ENCODE assay signal across 13 cellular contexts in the genomic region with DNA sequence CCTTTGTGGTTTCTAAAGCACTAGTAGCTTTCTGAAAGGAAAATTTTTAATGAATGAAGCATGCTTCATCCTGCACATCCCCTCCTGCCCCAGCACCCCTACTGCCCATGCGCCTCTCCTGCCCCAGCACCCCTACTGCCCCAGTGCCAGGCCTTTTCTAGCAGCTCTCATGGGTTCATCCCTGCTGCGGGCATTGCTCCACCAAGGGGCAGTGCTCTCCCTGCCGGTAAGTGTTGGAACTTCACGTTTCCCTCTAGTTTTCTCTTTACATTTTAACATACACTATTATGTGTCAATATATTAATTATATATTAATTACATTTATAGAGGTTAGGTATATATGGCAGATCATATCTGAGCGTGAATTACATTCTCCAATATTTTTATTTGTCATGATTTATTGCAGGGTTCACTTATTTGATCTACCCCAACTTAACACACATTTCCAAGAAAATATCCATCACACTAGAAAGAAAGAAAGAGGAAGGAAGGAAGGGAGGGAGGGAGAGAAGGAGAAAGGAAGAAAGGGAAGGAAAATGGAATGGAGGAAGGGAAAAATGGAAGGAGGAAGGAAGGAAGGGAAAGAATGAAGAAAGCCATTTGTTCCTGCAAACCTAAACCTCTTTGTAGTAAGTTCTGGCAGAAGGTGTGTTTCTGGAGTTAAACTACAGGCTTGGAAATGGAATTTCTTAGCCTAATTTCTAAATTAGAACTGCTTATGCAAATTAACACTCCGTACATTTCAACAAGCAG. TPM values are rescaled to one million over a fixed set of nuclear protein-coding genes. Genes with fewer than 3 reads are reported as not detected.
DNase-seq lines count a peak whose midpoint lies in the region; TF ChIP-seq lines count a peak whose summit lies in the region.
"Had no signal": no experiment of that assay in that cellular context is flagged by ENCODE, and none has a peak within 500 bp of the region (broad histone marks: within the 10 kb centered on the region; RNA-seq: fewer than 3 reads in every experiment).

No MANE protein-coding gene starts in this region.

- H3K79me2 ChIP-seq in OCI-LY7 (ENCODE audit: insufficient read depth, low read depth, low read length): 0 out of 2 replicates have a peak, but pooled peaks cover 3% of the 10 kb centered on the region

- H3K4me3 ChIP-seq in AG10803 (ENCODE audit: low read length) (no peak overlapping the region), OCI-LY7 (ENCODE audit: low read depth, low read length, poor library complexity, severe bottlenecking) (peak overlapping the region; percentile 60), epithelial cell of proximal tubule (ENCODE audit: low read depth, low read length) (no peak overlapping the region), MG63 (no peak overlapping the region), lower leg skin (ENCODE audit: low read depth, poor library complexity, severe bottlenecking) (no peak overlapping the region)

- CTCF ChIA-PET in OCI-LY7 (lab: Charles Lee; ENCODE audit: unreplicated experiment): interaction anchor here (0.7 kb wide), 1 partner anchor 83 kb away, joined by 4 read pairs; no protein-coding TSS in a partner anchor

- no peaks in the 10 kb centered on the region for H3K9me2 ChIP-seq in OCI-LY7 (ENCODE audit: insufficient read depth, low read length)

- H4K20me1 ChIP-seq in OCI-LY7 (ENCODE audit: insufficient read depth, low read length): no peaks in the 10 kb centered on the region

- peak overlapping the region; percentile 94 for H3K27ac ChIP-seq in OCI-LY7 (ENCODE audit: low read depth, low read length, poor library complexity, severe bottlenecking)
- H3K27ac ChIP-seq: VCaP had no signal

- H3K27me3 ChIP-seq in MG63: no peaks in the 10 kb centered on the region

- peak overlapping the region; percentile 78; the same call in 1 of the 2 replicates for H2AFZ ChIP-seq in OCI-LY7 (ENCODE audit: low read length)

- BruUV-seq in OCI-LY7 (replicated peaks; lab: Mats Ljungman, UMichigan): no TSS peak

- no peak for TF ChIP-seq POLR2A in lower leg skin (IDR thresholded peaks at IDR 0.05)

- POLR2A ChIA-PET in OCI-LY7 (lab: Charles Lee): interaction anchor here (0.9 to 2.8 kb wide), 3 partner anchors 44 to 93 kb away, joined by 3 to 30 read pairs (median 10); no protein-coding TSS in a partner anchor

- 85 to 86% methylated on average over 6 of the region's 6 CpGs for WGBS in lower leg skin, 2 donors

- peaks cover 74% of the 10 kb centered on the region for H3K4me1 ChIP-seq in OCI-LY7 (ENCODE audit: insufficient read depth, low read length, poor library complexity, severe bottlenecking)

- 0 out of 2 replicates have a peak, but pooled peaks have one; percentile 9 for TF ChIP-seq CTCF in AG10803 (conservative IDR thresholded peaks at IDR 0.05; ENCODE audit: low read length)
- TF ChIP-seq CTCF in OCI-LY7 (conservative IDR thresholded peaks at IDR 0.05; ENCODE audit: low read length): peak; percentile 71
- TF ChIP-seq CTCF in epithelial cell of proximal tubule (conservative IDR thresholded peaks at IDR 0.05; ENCODE audit: low read depth, low read length): peak; percentile 25
- no peak for TF ChIP-seq CTCF in lower leg skin (IDR thresholded peaks at IDR 0.05)

- H3K36me3 ChIP-seq in OCI-LY7 (ENCODE audit: insufficient read depth, low read length): peaks cover 18% of the 10 kb centered on the region
- no peaks in the 10 kb centered on the region for H3K36me3 ChIP-seq in MG63

- DNase-seq in AG10803 (ENCODE audit: low read depth): no peak
- DNase-seq in GM03348 (ENCODE audit: low spot score): peak; percentile 21
- peak; percentile 50 for DNase-seq in OCI-LY7 (ENCODE audit: low spot score)
- no peak for DNase-seq in epithelial cell of proximal tubule (ENCODE audit: low read depth)
- no peak for DNase-seq in MG63
- DNase-seq in lower leg skin (ENCODE audit: low spot score in 2 of 2): no peak
- DNase-seq in NCI-H2227 treated with DMSO at 0.1 percent for 48 hours (lab: John Stamatoyannopoulos, UW): no peak
- DNase-seq in AG08396 (ENCODE audit: low spot score): no peak
- DNase-seq: central memory CD4-positive, alpha-beta T cell; kidney glomerular epithelial cell; NCI-H1092 treated with DMSO at 0.1 percent for 48 hours; stimulated activated CD4-positive, alpha-beta T cell treated with anti-CD3 and anti-CD28 coated beads, Interleukin-12 subunit alpha, Interleukin-12 subunit beta, amount 100 ng/mL, for 4 hours had no signal

- H3K4me2 ChIP-seq in OCI-LY7 (ENCODE audit: low read length): peak overlapping the region; percentile 83

- intact Hi-C loops in OCI-LY7 (cut with micrococcal nuclease; ENCODE audit: unreplicated experiment): loop anchor here (2.0 to 5.0 kb wide), 3 partner anchors 46 to 97 kb away; no protein-coding TSS in a partner anchor
- intact Hi-C loops in lower leg skin (cut with DNase I; ENCODE audit: low total_unique reads): no loop called here

- no peaks in the 10 kb centered on the region for H3K9me3 ChIP-seq in OCI-LY7 (ENCODE audit: low read length)
- no peaks in the 10 kb centered on the region for H3K9me3 ChIP-seq in MG63

RNA-seq across cellular contexts. Expression of gene CEP43, which starts 46.8 kb away (rescaled TPM):
- 41.2 and 48.1 TPM in 2 replicates for total RNA-seq in OCI-LY7 (2014; rRNA removed; shearing (Covaris generic))
- total RNA-seq in OCI-LY7 (2022) (34.3 and 40.4 TPM in 2 replicates), epithelial cell of proximal tubule (13.8 and 20.6 TPM in 2 replicates), lower leg skin (10 to 100 TPM in 1 of 4 donors, 1 to 10 TPM in 3; 2.8 to 13.0 (median 6.4) TPM)
- total RNA-seq in MG63 (2014; rRNA removed; shearing (Covaris generic); ENCODE audit: low replicate concordance): 18.3 and 33.0 TPM in 2 replicates

Comparison
In these comparisons a context has a peak if more than half of its experiments do, and no peak if none do; other contexts are left out.
1. DNase-seq: peak in GM03348 (single experiment) and OCI-LY7 (single experiment); none in AG10803 (single experiment), epithelial cell of proximal tubule (single experiment), MG63 (single experiment), lower leg skin (0 of 2), NCI-H2227 treated with DMSO at 0.1 percent for 48 hours (single experiment) and AG08396 (single experiment).
2. CTCF ChIP-seq: peak in AG10803 (single experiment), OCI-LY7 (single experiment) and epithelial cell of proximal tubule (single experiment); none in lower leg skin (0 of 3).